In the genomic region with DNA sequence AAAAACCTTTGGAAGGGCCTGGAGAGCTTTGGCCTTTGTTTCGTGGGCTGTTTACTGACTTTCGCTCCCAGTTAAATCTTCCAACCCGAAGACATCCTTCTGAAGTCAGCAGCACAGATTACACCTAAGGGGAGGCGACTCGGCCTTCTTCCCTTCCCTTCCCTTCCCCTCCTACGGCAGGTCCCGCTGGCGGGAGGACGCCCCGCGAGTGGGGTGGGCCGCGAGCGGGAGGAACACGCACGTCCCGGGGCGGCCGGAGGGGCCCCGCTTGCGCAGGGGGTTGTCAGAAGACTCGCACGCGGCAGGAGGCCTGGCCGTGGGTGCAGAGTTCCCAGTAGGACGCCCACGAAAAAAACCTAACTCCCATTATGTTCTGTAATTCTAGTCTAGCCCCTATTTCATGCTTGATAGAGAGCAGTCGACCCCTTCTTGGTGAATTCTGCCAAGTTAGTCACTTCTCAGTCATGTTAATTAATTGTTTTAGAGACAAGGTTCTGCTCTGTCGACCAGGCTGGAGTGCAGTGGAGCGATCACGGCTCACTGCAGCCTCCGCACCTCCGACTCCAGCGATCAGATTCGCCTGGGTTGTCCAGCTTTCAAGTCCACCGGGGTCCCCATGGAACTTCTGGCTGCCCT, we compare ENCODE assay signal across 17 cellular contexts. TPM values are rescaled to one million over a fixed set of nuclear protein-coding genes. Genes with fewer than 3 reads are reported as not detected.
DNase-seq lines count a peak whose midpoint lies in the region; ATAC-seq and TF ChIP-seq lines count a peak whose summit lies in the region.
"Had no signal": no experiment of that assay in that cellular context is flagged by ENCODE, and none has a peak within 500 bp of the region (broad histone marks: within the 10 kb centered on the region; RNA-seq: fewer than 3 reads in every experiment).

No MANE protein-coding gene starts in this region.

- no peak for TF ChIP-seq RAD21 in IMR-90 (IDR thresholded peaks at IDR 0.05; ENCODE audit: low read length)

- H3K56ac ChIP-seq in IMR-90 (ENCODE audit: extremely low read depth, insufficient read depth, low read length), result no peak overlapping the region

- H3K23ac ChIP-seq in IMR-90 (ENCODE audit: low read depth, low read length), result no peak overlapping the region

- H3K79me1 ChIP-seq in IMR-90 (ENCODE audit: low read depth in 1 of 2, low read length in 2 of 2), result no peaks in the 10 kb centered on the region

- H2AFZ ChIP-seq in IMR-90 (replicated peaks; ENCODE audit: low read length, poor library complexity) (peak overlapping the region; percentile 87), parathyroid adenoma (peak overlapping the region; percentile 79)

- H3K4ac ChIP-seq in IMR-90 (ENCODE audit: low read depth, low read length), result no peak overlapping the region

- H4K91ac ChIP-seq in IMR-90 (ENCODE audit: insufficient read depth, low read depth, low read length), result no peak overlapping the region

- no peak overlapping the region for H4K5ac ChIP-seq in IMR-90 (ENCODE audit: low read depth, low read length)

- H3K27me3 ChIP-seq in BLaER1 (0 out of 2 replicates have a peak, but pooled peaks cover 3% of the 10 kb centered on the region), IMR-90 (ENCODE audit: control insufficient read depth, insufficient read depth, low read length) (peaks cover 2% of the 10 kb centered on the region; the same call in 1 of the 2 replicates), parathyroid adenoma (ENCODE audit: control insufficient read depth, insufficient read depth, low read length) (no peaks in the 10 kb centered on the region), esophagus squamous epithelium (peaks cover 0 to 59% (median 4%) of the 10 kb centered on the region in 4 donors)
- H3K27me3 ChIP-seq: ovary had no signal

- peak overlapping the region; percentile 20 for H2AK9ac ChIP-seq in IMR-90 (replicated peaks; ENCODE audit: low read depth, low read length, poor library complexity)

- H3K18ac ChIP-seq in IMR-90 (ENCODE audit: low read depth, low read length), result no peak overlapping the region

- H3K27ac ChIP-seq in BLaER1 (no peak overlapping the region), IMR-90 (ENCODE audit: insufficient read depth, low read length) (no peak overlapping the region), parathyroid adenoma (no peak overlapping the region), esophagus squamous epithelium (no peak overlapping the region)
- H3K27ac ChIP-seq: epithelial cell of prostate, ovary, RWPE1, VCaP had no signal

- no peak overlapping the region for H2BK5ac ChIP-seq in IMR-90 (ENCODE audit: low read depth, low read length, poor library complexity, severe bottlenecking)

- no TSS peak for BruUV-seq in IMR-90 (replicated peaks; lab: Mats Ljungman, UMichigan)

- no peak overlapping the region for H2AK5ac ChIP-seq in IMR-90 (ENCODE audit: low read depth, low read length)

- H3K79me2 ChIP-seq in parathyroid adenoma, result no peaks in the 10 kb centered on the region

- in situ Hi-C loops in IMR-90 (cut with MboI; ENCODE audit: low sequenced_read_pairs), result no loop called here

- no peak overlapping the region for H4K8ac ChIP-seq in IMR-90 (ENCODE audit: low read depth in 2 of 2, low read length in 2 of 2)

- WGBS in IMR-90 (ENCODE audit: extremely low coverage in 2 of 2, insufficient read length in 1 of 2), 2 experiments, result 84% methylated on average over 5 of the region's 36 CpGs; no CpG with 5 or more reads in 1 of the 2 experiments
- 73 to 79% methylated on average over 19 to 28 of the region's 36 CpGs for WGBS in esophagus squamous epithelium, 2 donors

- intact Hi-C loops in IMR-90 (cut with micrococcal nuclease) (no loop called here), esophagus squamous epithelium (cut with DNase I) (no loop called here)

- H3K14ac ChIP-seq in IMR-90 (replicated peaks; ENCODE audit: low read depth, low read length), result no peak overlapping the region

- H3K9ac ChIP-seq in BLaER1 (no peak overlapping the region), IMR-90 (ENCODE audit: low read depth, low read length) (0 out of 2 replicates have a peak overlapping the region, but pooled peaks have one; percentile 5), parathyroid adenoma (no peak overlapping the region)

- H3K36me3 ChIP-seq in BLaER1, result no peaks in the 10 kb centered on the region
- H3K36me3 ChIP-seq in IMR-90 (ENCODE audit: control insufficient read depth, insufficient read depth, low read length), result no peaks in the 10 kb centered on the region
- no peaks in the 10 kb centered on the region for H3K36me3 ChIP-seq in parathyroid adenoma (ENCODE audit: control insufficient read depth, insufficient read depth, low read length)
- no peaks in the 10 kb centered on the region for H3K36me3 ChIP-seq in esophagus squamous epithelium
- H3K36me3 ChIP-seq: ovary had no signal

- H3K9me3 ChIP-seq in BLaER1 (0 out of 2 replicates have a peak, but pooled peaks cover 9% of the 10 kb centered on the region), IMR-90 (ENCODE audit: control insufficient read depth, insufficient read depth, low read length) (no peaks in the 10 kb centered on the region), parathyroid adenoma (ENCODE audit: control insufficient read depth, low read length) (no peaks in the 10 kb centered on the region), esophagus squamous epithelium (no peaks in the 10 kb centered on the region)
- H3K9me3 ChIP-seq: ovary had no signal

- TF ChIP-seq CTCF in IMR-90 (conservative IDR thresholded peaks at IDR 0.05; ENCODE audit: low read depth, low read length) (no peak), fibroblast of villous mesenchyme (IDR thresholded peaks at IDR 0.05; ENCODE audit: insufficient read depth, low read depth, low read length) (no peak), parathyroid adenoma (IDR thresholded peaks at IDR 0.05) (no peak), esophagus squamous epithelium (IDR thresholded peaks at IDR 0.05) (no peak)

- DNase-seq in IMR-90 (no peak), fibroblast of villous mesenchyme (ENCODE audit: low read depth) (no peak), esophagus squamous epithelium (lab: John Stamatoyannopoulos, UW) (no peak)
- no peak for DNase-seq in stimulated activated CD4-positive, alpha-beta T cell treated with anti-CD3 and anti-CD28 coated beads, Interleukin-12 subunit alpha, Interleukin-12 subunit beta, amount 100 ng/mL, for 4 hours
- DNase-seq: NCI-H1436; NCI-H2227 treated with DMSO at 0.1 percent for 48 hours; NK-92 treated with Interleukin-12 subunit alpha and Interleukin-12 subunit beta, amount 100 ng/mL, for 24 hours had no signal

- ATAC-seq in IMR-90 (ENCODE audit: low read depth) (no peak), GM19324 (IDR thresholded peaks at IDR 0.05; ENCODE audit: low FRiP score, unreplicated experiment) (no peak), HG02759 (IDR thresholded peaks at IDR 0.05; ENCODE audit: unreplicated experiment) (no peak)
- ATAC-seq: activated T-helper 17 cell treated with anti-CD3 and anti-CD28 coated beads, Interleukin-2, amount 50 U/mL, for 72 hours had no signal

- H3K4me3 ChIP-seq in BLaER1 (no peak overlapping the region), IMR-90 (ENCODE audit: insufficient read depth, low read depth, low read length) (no peak overlapping the region), fibroblast of villous mesenchyme (ENCODE audit: low read depth, low read length) (peak overlapping the region; percentile 40), parathyroid adenoma (ENCODE audit: low read depth, low read length) (no peak overlapping the region), esophagus squamous epithelium (peak overlapping the region in 2 of 4 donors; percentile 36 to 52)
- H3K4me3 ChIP-seq: GM12878, ovary had no signal

- TF ChIP-seq POLR2A in IMR-90 (IDR thresholded peaks at IDR 0.05; ENCODE audit: low read depth, low read length), result no peak
- no peak for TF ChIP-seq POLR2A in esophagus squamous epithelium (IDR thresholded peaks at IDR 0.05)

- CTCF ChIA-PET in IMR-90 (lab: Yijun Ruan, JAX), result no interaction called here

- H4K20me1 ChIP-seq in BLaER1, result no peaks in the 10 kb centered on the region
- H4K20me1 ChIP-seq in IMR-90 (ENCODE audit: insufficient read depth, low read length), result no peaks in the 10 kb centered on the region

- H3K4me2 ChIP-seq in BLaER1, result peak overlapping the region; percentile 29
- no peak overlapping the region for H3K4me2 ChIP-seq in IMR-90 (ENCODE audit: low read depth, low read length)
- H3K4me2 ChIP-seq in parathyroid adenoma (ENCODE audit: low read length), result no peak overlapping the region

- H3K4me1 ChIP-seq in BLaER1 (peaks cover 22% of the 10 kb centered on the region), IMR-90 (ENCODE audit: control insufficient read depth, insufficient read depth, low read length) (no peaks in the 10 kb centered on the region; the same call in 1 of the 2 replicates), parathyroid adenoma (no peaks in the 10 kb centered on the region), esophagus squamous epithelium (peaks cover 0 to 12% (median 0%) of the 10 kb centered on the region in 3 donors)

- no peak overlapping the region for H2BK120ac ChIP-seq in IMR-90 (ENCODE audit: low read depth, low read length)

- dilution Hi-C loops in IMR-90 (cut with HindIII; ENCODE audit: low sequenced_read_pairs, unreplicated experiment), result no loop called here

- POLR2A ChIA-PET in IMR-90 (lab: Charles Lee; ENCODE audit: unreplicated experiment), result no interaction called here

- H3K9me1 ChIP-seq in IMR-90 (ENCODE audit: insufficient read depth, low read length), result no peaks in the 10 kb centered on the region

- no peak overlapping the region for H2BK15ac ChIP-seq in IMR-90 (ENCODE audit: low read depth, low read length)

- H2BK20ac ChIP-seq in IMR-90 (ENCODE audit: low read depth, low read length), result no peak overlapping the region

TF ChIP-seq in IMR-90, 13 proteins besides CTCF, POLR2A, EP300 and RAD21 (continues in another document):
- TF ChIP-seq ELK1 (IDR thresholded peaks at IDR 0.05; ENCODE audit: borderline replicate concordance, low read depth, low read length), result no peak
- TF ChIP-seq FOS (IDR thresholded peaks at IDR 0.05; ENCODE audit: low read depth, low read length), result no peak
- TF ChIP-seq CEBPB (IDR thresholded peaks at IDR 0.05; ENCODE audit: low read depth, low read length), result no peak
- TF ChIP-seq NFE2L2 (IDR thresholded peaks at IDR 0.05; ENCODE audit: low read depth, low read length), result no peak
- TF ChIP-seq CHD1 (IDR thresholded peaks at IDR 0.05; ENCODE audit: low read depth, low read length), result no peak

RNA-seq across cellular contexts. Expression of gene ZNF32, which starts 19.2 kb away (rescaled TPM):
- 21.4 and 31.2 TPM in 2 replicates for total RNA-seq in IMR-90 (2012; rRNA removed)
- 26.4 and 30.1 TPM in 2 replicates for polyA plus RNA-seq in IMR-90 (2012; rRNA removed)
- 9.1 and 20.2 TPM in 2 replicates for polyA plus RNA-seq in IMR-90 (2012; cell fraction: cytosol; rRNA removed)
- polyA plus RNA-seq in IMR-90 (2012; cell fraction: nucleus; rRNA removed; ENCODE audit: low replicate concordance), result 5.8 and 34.8 TPM in 2 replicates
- 29.0 and 30.7 TPM in 2 replicates for total RNA-seq in fibroblast of villous mesenchyme
- 10 to 100 TPM; 10.1 to 38.0 (median 19.3) TPM for total RNA-seq in esophagus squamous epithelium
